ENCODE assay signal across 27 cellular contexts in genomic region chr2:229363126-229363814, GRCh38.
A peak's percentile ranks its signal among the peaks of the same experiment; 100 is the strongest.
DNase-seq lines count a peak whose midpoint lies in the region; ATAC-seq, FAIRE-seq and TF ChIP-seq lines count a peak whose summit lies in the region.
"Had no signal": no experiment of that assay in that cellular context is flagged by ENCODE, and none has a peak within 500 bp of the region (broad histone marks: within the 10 kb centered on the region; RNA-seq: fewer than 3 reads in every experiment).

No MANE protein-coding gene starts in this region.

- peak overlapping the region; percentile 95 for H3K27ac ChIP-seq in RWPE2 (ENCODE audit: poor library complexity, severe bottlenecking)
- H3K27ac ChIP-seq: lower lobe of right lung, pancreas, right lobe of liver, testis had no signal

- ATAC-seq in RWPE2 (ENCODE audit: low read depth) (peak; percentile 94), sciatic nerve (peak; percentile 17)
- ATAC-seq: activated T-helper 17 cell treated with anti-CD3 and anti-CD28 coated beads, Interleukin-2, amount 50 U/mL, for 72 hours; esophagus mucosa; lower lobe of right lung; pancreas had no signal

- peaks cover 2% of the 10 kb centered on the region; the same call in 1 of the 2 replicates for H3K36me3 ChIP-seq in RWPE2 (ENCODE audit: low read depth)
- H3K36me3 ChIP-seq: lower lobe of right lung, pancreas, right lobe of liver had no signal

- no peak for TF ChIP-seq POLR2A in H54 (IDR thresholded peaks at IDR 0.05; ENCODE audit: low read depth, low read length)

- TF ChIP-seq CTCF in RWPE2 (IDR thresholded peaks at IDR 0.05; ENCODE audit: poor library complexity, severe bottlenecking), result no peak

- DNase-seq in GM03348 (ENCODE audit: low spot score) (peak; percentile 60), RWPE2 (ENCODE audit: low spot score) (no peak), fibroblast of gingiva (ENCODE audit: low read depth) (peak; percentile 44), sciatic nerve (ENCODE audit: low spot score) (no peak), GM19240 (ENCODE audit: insufficient read length, low spot score) (no peak), H54 (ENCODE audit: insufficient read length, low spot score) (no peak), NCI-H2081 (lab: John Stamatoyannopoulos, UW) (no peak)
- DNase-seq: activated B cell treated with CpG ODN at 0.5 μM for 24 hours; activated CD8-positive, alpha-beta memory T cell treated with anti-CD3 and anti-CD28 coated beads, Interleukin-2, amount 50 U/mL, for 4 hours; CD4-positive, alpha-beta memory T cell; DMS153; effector memory CD4-positive, alpha-beta T cell; H9; IMR-90; kidney; lower lobe of right lung; NCI-H2029 treated with DMSO at 0.1 percent for 48 hours; NCI-H345; nephron progenitor cell; pancreas; right lobe of liver; SHP77; stimulated activated CD4-positive, alpha-beta T cell treated with anti-CD3 and anti-CD28 coated beads, Interleukin-4, amount 100 ng/mL, for 4 hours; stimulated activated naive CD4-positive, alpha-beta T cell treated with Interleukin-2 at 50 U/mL for 16 hours; testis had no signal

- intact Hi-C loops in sciatic nerve (cut with DNase I), result no loop called here

- H3K4me1 ChIP-seq in RWPE2 (ENCODE audit: insufficient read depth, poor library complexity, severe bottlenecking), result peaks cover 18% of the 10 kb centered on the region
- H3K4me1 ChIP-seq: lower lobe of right lung, pancreas, right lobe of liver, testis had no signal

- H3K4me3 ChIP-seq in RWPE2 (ENCODE audit: severe bottlenecking), result no peak overlapping the region
- H3K4me3 ChIP-seq: lower lobe of right lung, pancreas, right lobe of liver, testis had no signal

- H3K9me3 ChIP-seq in RWPE2 (ENCODE audit: severe bottlenecking), result no peaks in the 10 kb centered on the region
- H3K9me3 ChIP-seq: lower lobe of right lung, pancreas, right lobe of liver, testis had no signal

- no peak for FAIRE-seq in H54 (lab: Jason Lieb, UNC)
- FAIRE-seq: kidney, pancreas had no signal

- H3K27me3 ChIP-seq in RWPE2 (ENCODE audit: insufficient read depth, poor library complexity, severe bottlenecking), result no peaks in the 10 kb centered on the region
- H3K27me3 ChIP-seq: pancreas, right lobe of liver, testis had no signal

Comparison
In these comparisons a context has a peak if more than half of its experiments do, and no peak if none do; other contexts are left out.
1. DNase-seq: peak in GM03348 (single experiment) and fibroblast of gingiva (single experiment); none in RWPE2 (single experiment), sciatic nerve (single experiment), GM19240 (single experiment), H54 (single experiment) and NCI-H2081 (0 of 2).